ENCODE assay signal across 7 cellular contexts in the genomic region with DNA sequence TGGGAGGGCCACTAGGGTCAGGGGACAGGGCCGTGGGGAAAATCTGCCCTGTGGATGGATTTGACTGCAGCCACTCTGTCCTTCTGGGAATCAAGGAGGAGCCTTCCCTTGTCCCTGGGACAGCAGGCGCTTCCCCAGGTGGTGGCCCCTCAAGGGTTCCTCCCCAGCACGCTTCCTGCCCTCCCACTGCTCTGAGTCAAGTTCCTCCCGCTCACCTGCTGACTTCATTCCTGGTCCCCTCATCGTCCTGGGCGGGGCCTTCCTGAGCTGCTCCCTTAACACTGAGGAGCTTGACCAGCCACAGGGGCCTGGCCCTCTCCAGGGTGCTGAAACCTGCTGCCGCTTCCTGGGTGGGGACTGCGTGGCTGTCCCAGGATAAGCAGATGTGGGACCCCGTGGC.
DNase-seq lines count a peak whose midpoint lies in the region; ATAC-seq, FAIRE-seq and TF ChIP-seq lines count a peak whose summit lies in the region.
"Not testable (repeated sequence)": the region's sequence is repeated elsewhere in the genome, so short reads cannot be mapped to it uniquely, and the experiment has no call there.

No MANE protein-coding gene starts in this region.

- H3K9me1 ChIP-seq in K562 (ENCODE audit: control insufficient read depth, insufficient read depth, low read length): not testable (repeated sequence)

- WGBS in K562 (ENCODE audit: insufficient coverage, low coverage, missing lambda C conversion rate): 0% methylated on average over 3 of the region's 9 CpGs

- not testable (repeated sequence) for TF ChIP-seq RAD21 in K562 (CRISPR knock-in tag; conservative IDR thresholded peaks at IDR 0.05 in 1 of 2, IDR thresholded peaks at IDR 0.05 in 1 of 2)

- not testable (repeated sequence) for H2AFZ ChIP-seq in PC-3 (ENCODE audit: low read length); K562 (ENCODE audit: low read depth, low read length)

- CTCF ChIA-PET in HEK293 (lab: Yijun Ruan, JAX); PC-3 (lab: Charles Lee); K562 (lab: Yijun Ruan, JAX; ENCODE audit: low intra/inter-chr PET ratio): not testable (repeated sequence)

- H3K27me3 Mint-ChIP-seq in stimulated activated naive CD8-positive, alpha-beta T cell treated with anti-CD3 and anti-CD28 coated beads, Interleukin-15, amount 100 ng/mL, for 72 hours: not testable (repeated sequence)

- not testable (repeated sequence) for H3K9me2 ChIP-seq in PC-3 (replicated peaks; ENCODE audit: low read length)

- DNase-seq in ELF-1 (ENCODE audit: low read depth, low spot score): peak; percentile 43
- DNase-seq in PC-3: peak; percentile 30
- not testable (repeated sequence) for DNase-seq in K562 (ENCODE audit: extremely low read depth in 1 of 4, low spot score in 3 of 4); Right ventricle myocardium inferior (ENCODE audit: missing footprints); left lung; stimulated activated naive CD8-positive, alpha-beta T cell treated with anti-CD3 and anti-CD28 coated beads, Interleukin-15, amount 100 ng/mL, for 72 hours

- TF ChIP-seq EP300 in K562 (IDR thresholded peaks at IDR 0.05; ENCODE audit: low read length): not testable (repeated sequence)

- not testable (repeated sequence) for H3K4me1 Mint-ChIP-seq in stimulated activated naive CD8-positive, alpha-beta T cell treated with anti-CD3 and anti-CD28 coated beads, Interleukin-15, amount 100 ng/mL, for 72 hours

- H3K4me3 ChIP-seq in HEK293 (ENCODE audit: low read depth, low read length); PC-3 (ENCODE audit: low read length); K562; left lung: not testable (repeated sequence)

- not testable (repeated sequence) for BruUV-seq in PC-3 (replicated peaks; lab: Mats Ljungman, UMichigan); K562 (replicated peaks; lab: Mats Ljungman, UMichigan)

- H3K36me3 ChIP-seq in HEK293 (ENCODE audit: control insufficient read depth in 2 of 2, insufficient read depth in 1 of 2, low read length in 2 of 2); PC-3 (ENCODE audit: low read depth, low read length); K562 (ENCODE audit: control insufficient read depth, insufficient read depth, low read length); left lung: not testable (repeated sequence)

- ATAC-seq in PC-3 (peak; percentile 60; the same call in 1 of the 2 replicates), K562 (peak; percentile 82), Right ventricle myocardium inferior (peak; percentile 31), left lung (peak; percentile 64)
- ATAC-seq in stimulated activated naive CD8-positive, alpha-beta T cell treated with anti-CD3 and anti-CD28 coated beads, Interleukin-15, amount 100 ng/mL, for 72 hours: peak; percentile 20

- H3K9me3 Mint-ChIP-seq in stimulated activated naive CD8-positive, alpha-beta T cell treated with anti-CD3 and anti-CD28 coated beads, Interleukin-15, amount 100 ng/mL, for 72 hours: not testable (repeated sequence)

- FAIRE-seq in K562 (lab: Jason Lieb, UNC): peak; percentile 88

- not testable (repeated sequence) for H3K4me2 ChIP-seq in PC-3 (ENCODE audit: low read length); K562 (ENCODE audit: insufficient read depth, low read length)

- not testable (repeated sequence) for H3F3A ChIP-seq in PC-3 (ENCODE audit: low read length, unreplicated experiment)

- H3K27me3 ChIP-seq in PC-3 (ENCODE audit: low read length) (peaks cover 34% of the 10 kb centered on the region), K562 (ENCODE audit: control insufficient read depth in 2 of 2, insufficient read depth in 2 of 2, low read length in 2 of 2) (peaks cover 4 to 22% of the 10 kb centered on the region in 2 experiments; a peak in 4 of 5 replicates), left lung (peaks cover 0 to 54% of the 10 kb centered on the region in 2 donors)

- not testable (repeated sequence) for H3K79me2 ChIP-seq in PC-3 (ENCODE audit: low read length); K562 (ENCODE audit: control insufficient read depth, insufficient read depth, low read length)

- H3K4me3 Mint-ChIP-seq in stimulated activated naive CD8-positive, alpha-beta T cell treated with anti-CD3 and anti-CD28 coated beads, Interleukin-15, amount 100 ng/mL, for 72 hours: not testable (repeated sequence)

- H3K27ac Mint-ChIP-seq in stimulated activated naive CD8-positive, alpha-beta T cell treated with anti-CD3 and anti-CD28 coated beads, Interleukin-15, amount 100 ng/mL, for 72 hours: not testable (repeated sequence)

- TF ChIP-seq POLR2A in K562 (conservative IDR thresholded peaks at IDR 0.05): not testable (repeated sequence)

- POLR2A ChIA-PET in HEK293 (lab: Yijun Ruan, JAX); PC-3 (lab: Charles Lee; ENCODE audit: unreplicated experiment); K562 (lab: Yijun Ruan, JAX): not testable (repeated sequence)

- not testable (repeated sequence) for H3K9ac ChIP-seq in PC-3 (ENCODE audit: low read length); K562 (ENCODE audit: insufficient read depth in 1 of 2, low read depth in 2 of 2, low read length in 2 of 2)

- H3K4me1 ChIP-seq in HEK293 (ENCODE audit: control insufficient read depth, insufficient read depth, low read length); PC-3 (ENCODE audit: insufficient read depth, low read length); left lung: not testable (repeated sequence)
- H3K4me1 ChIP-seq in K562 (replicated peaks in 1 of 2; ENCODE audit: control insufficient read depth in 2 of 2, insufficient read depth in 2 of 2, low read length in 2 of 2): peaks cover 8 to 12% of the 10 kb centered on the region in 2 experiments; a peak in 4 of 5 replicates

- intact Hi-C loops in PC-3 (cut with micrococcal nuclease); K562 (cut with micrococcal nuclease); Right ventricle myocardium inferior (cut with DNase I); left lung (cut with DNase I): not testable (repeated sequence)

- H4K20me1 ChIP-seq in PC-3 (ENCODE audit: low read length); K562 (replicated peaks; ENCODE audit: control insufficient read depth, insufficient read depth, low read length): not testable (repeated sequence)

- not testable (repeated sequence) for H3K27ac ChIP-seq in HEK293 (ENCODE audit: extremely low read depth, low read depth, low read length); PC-3 (ENCODE audit: low read length); K562 (ENCODE audit: extremely low read depth, low read depth, low read length); left lung

- in situ Hi-C loops in K562 (cut with MboI): not testable (repeated sequence)

- H3K9me3 ChIP-seq in HEK293 (ENCODE audit: control insufficient read depth, insufficient read depth, low read depth, low read length); PC-3 (ENCODE audit: low read length); K562 (replicated peaks; ENCODE audit: control insufficient read depth, insufficient read depth, low read depth, low read length); left lung: not testable (repeated sequence)

- TF ChIP-seq CTCF in HEK293 (tag by site-specific recombination; IDR thresholded peaks at IDR 0.05); PC-3 (conservative IDR thresholded peaks at IDR 0.05; ENCODE audit: low read depth, low read length); K562 (IDR thresholded peaks at IDR 0.05 in 2 of 3, conservative IDR thresholded peaks at IDR 0.05 in 1 of 3; ENCODE audit: insufficient read depth in 2 of 3, low read depth in 1 of 3, low read length in 3 of 3); left lung (IDR thresholded peaks at IDR 0.05): not testable (repeated sequence)

TF ChIP-seq in HEK293, 187 proteins besides CTCF, POLR2A, EP300 and RAD21:
- TF ChIP-seq ZIC2 (tag by site-specific recombination; IDR thresholded peaks at IDR 0.05) (peak; percentile 64), WT1 (tag by site-specific recombination; IDR thresholded peaks at IDR 0.05) (0 out of 2 replicates have a peak, but pooled peaks have one; percentile 30), GLIS1 (tag by site-specific recombination; IDR thresholded peaks at IDR 0.05) (peak; percentile 72)

Comparison
In these comparisons a context has a peak if more than half of its experiments do, and no peak if none do; other contexts are left out.
1. ATAC-seq: peak in every context shown above with its lines; median percentile 82 in K562; 64 in left lung; 60 in PC-3; 31 in Right ventricle myocardium inferior; 20 in stimulated activated naive CD8-positive, alpha-beta T cell treated with anti-CD3 and anti-CD28 coated beads, Interleukin-15, amount 100 ng/mL, for 72 hours.